19 cellular contexts compared by ENCODE assay signal in the genomic region with DNA sequence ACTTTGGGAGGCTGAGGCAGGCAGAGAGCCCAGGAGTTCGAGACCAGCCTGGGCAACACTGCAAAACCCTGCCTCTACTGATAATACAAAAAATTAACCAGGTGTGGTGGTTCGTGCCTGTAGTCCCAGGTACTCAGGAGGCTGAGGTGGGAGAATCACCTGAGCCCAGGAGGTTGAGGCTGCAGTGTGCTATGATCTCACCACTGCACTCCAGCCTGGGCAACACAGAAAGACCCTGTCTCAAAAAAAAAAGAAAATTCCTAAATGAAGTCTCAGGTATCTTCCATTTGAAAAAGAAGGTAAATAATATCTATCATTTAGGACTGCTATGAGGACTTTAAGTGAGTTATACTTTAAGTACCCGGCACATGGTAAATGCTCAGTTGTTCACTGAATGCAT. TPM values are rescaled to one million over a fixed set of nuclear protein-coding genes. Genes with fewer than 3 reads are reported as not detected.
DNase-seq lines count a peak whose midpoint lies in the region; ATAC-seq and TF ChIP-seq lines count a peak whose summit lies in the region.
"Had no signal": no experiment of that assay in that cellular context is flagged by ENCODE, and none has a peak within 500 bp of the region (broad histone marks: within the 10 kb centered on the region; RNA-seq: fewer than 3 reads in every experiment).

No MANE protein-coding gene starts in this region.

- H3K36me3 ChIP-seq in SK-N-SH (replicated peaks in 1 of 2; ENCODE audit: control insufficient read depth in 1 of 2, insufficient read depth in 2 of 2, low read length in 1 of 2): peaks cover 0 to 13% of the 10 kb centered on the region in 2 experiments
- H3K36me3 ChIP-seq in PC-9 (ENCODE audit: low read depth): no peaks in the 10 kb centered on the region
- H3K36me3 ChIP-seq in iPS-18a (ENCODE audit: control insufficient read depth, low read depth, low read length): no peaks in the 10 kb centered on the region
- H3K36me3 ChIP-seq: Peyer's patch had no signal

- BruUV-seq in PC-9 (replicated peaks; lab: Mats Ljungman, UMichigan): no TSS peak

- H3K4me1 ChIP-seq in SK-N-SH (ENCODE audit: control insufficient read depth in 1 of 2, insufficient read depth in 2 of 2, low read depth in 1 of 2, low read length in 1 of 2) (peaks cover 0 to 3% of the 10 kb centered on the region in 2 experiments; a peak in 2 of 4 replicates), PC-9 (replicated peaks; ENCODE audit: insufficient read depth) (peaks cover 20% of the 10 kb centered on the region), iPS-18a (ENCODE audit: control insufficient read depth, low read depth, low read length) (peaks cover 7% of the 10 kb centered on the region)

- H3K9ac ChIP-seq in SK-N-SH (peak overlapping the region; percentile 98; the same call in 1 of the 2 replicates), iPS-18a (ENCODE audit: low read length) (no peak overlapping the region)

- no peaks in the 10 kb centered on the region for H3K27me3 ChIP-seq in SK-N-SH (ENCODE audit: insufficient read depth)
- H3K27me3 ChIP-seq in PC-9 (ENCODE audit: insufficient read depth, low read depth): no peaks in the 10 kb centered on the region
- no peaks in the 10 kb centered on the region for H3K27me3 ChIP-seq in iPS-18a (ENCODE audit: control insufficient read depth, insufficient read depth, low read length)
- H3K27me3 ChIP-seq: body of pancreas, Peyer's patch had no signal

- TF ChIP-seq RAD21 in SK-N-SH (IDR thresholded peaks at IDR 0.05; ENCODE audit: low read length): no peak

- ATAC-seq in SK-N-SH treated with all-trans-retinoic acid at 6 μM for 48 hours (no peak), HG02973 (IDR thresholded peaks at IDR 0.05; ENCODE audit: unreplicated experiment) (no peak), GM18909 (IDR thresholded peaks at IDR 0.05; ENCODE audit: poor library complexity, unreplicated experiment) (no peak)
- ATAC-seq: activated naive CD4-positive, alpha-beta T cell treated with anti-CD3 and anti-CD28 coated beads, Interleukin-2, amount 50 U/mL, for 72 hours; body of pancreas; esophagus mucosa had no signal

- no peak for TF ChIP-seq CTCF in SK-N-SH (IDR thresholded peaks at IDR 0.05)
- no peak for TF ChIP-seq CTCF in PC-9 (conservative IDR thresholded peaks at IDR 0.05)

- CTCF ChIA-PET in SK-N-SH (lab: Yijun Ruan, JAX) (interaction anchor here (0.7 kb wide), 1 partner anchor 31 kb away, joined by 3 read pairs; no protein-coding TSS in a partner anchor), PC-9 (lab: Charles Lee) (no interaction called here)

- H3K79me2 ChIP-seq in SK-N-SH (ENCODE audit: insufficient read depth) (peaks cover 85% of the 10 kb centered on the region), PC-9 (ENCODE audit: low read depth) (peaks cover 83% of the 10 kb centered on the region)

- intact Hi-C loops in PC-9 (cut with micrococcal nuclease; ENCODE audit: unreplicated experiment): no loop called here

- H3F3A ChIP-seq in SK-N-SH (replicated peaks; ENCODE audit: insufficient read depth) (peaks cover 31% of the 10 kb centered on the region), PC-9 (ENCODE audit: insufficient read depth, low read depth) (peaks cover 25% of the 10 kb centered on the region)

- 80% methylated on average over 3 of the region's 3 CpGs for WGBS in SK-N-SH (ENCODE audit: low lambda C conversion rate)

- H3K4me3 ChIP-seq in SK-N-SH (ENCODE audit: low read depth in 2 of 2, low read length in 1 of 2) (no peak overlapping the region), PC-9 (no peak overlapping the region), iPS-18a (ENCODE audit: low read length) (peak overlapping the region; percentile 80)
- H3K4me3 ChIP-seq: body of pancreas had no signal

- no peak overlapping the region for H2AFZ ChIP-seq in SK-N-SH (ENCODE audit: low read depth)
- no peak overlapping the region for H2AFZ ChIP-seq in PC-9

- H3K9me3 ChIP-seq in SK-N-SH: no peaks in the 10 kb centered on the region
- no peaks in the 10 kb centered on the region for H3K9me3 ChIP-seq in PC-9 (ENCODE audit: insufficient read depth, low read depth)
- no peaks in the 10 kb centered on the region for H3K9me3 ChIP-seq in iPS-18a (ENCODE audit: control insufficient read depth, low read depth, low read length)
- H3K9me3 ChIP-seq: body of pancreas, Peyer's patch had no signal

- no peaks in the 10 kb centered on the region for H3K9me2 ChIP-seq in SK-N-SH
- H3K9me2 ChIP-seq in PC-9 (ENCODE audit: insufficient read depth): no peaks in the 10 kb centered on the region

- DNase-seq in SK-N-SH: no peak
- DNase-seq in PC-9: no peak
- no peak for DNase-seq in G401 (ENCODE audit: low spot score)
- DNase-seq in activated naive CD4-positive, alpha-beta T cell treated with Interleukin-2 at 50 U/mL for 16 hours: no peak
- DNase-seq: activated CD4-positive, alpha-beta memory T cell treated with anti-CD3 and anti-CD28 coated beads for 36 hours; activated T-cell treated with anti-CD3 and anti-CD28 coated beads, Interleukin-2, amount 50 U/mL, for 24 hours; body of pancreas; dermis blood vessel endothelial cell; IMR-90; NCI-H2107; NCI-H526 treated with DMSO at 0.1 percent for 48 hours; Peyer's patch had no signal

- POLR2A ChIA-PET in SK-N-SH (lab: Yijun Ruan, JAX): no interaction called here
- POLR2A ChIA-PET in PC-9 (lab: Charles Lee; ENCODE audit: unreplicated experiment): no interaction called here

- TF ChIP-seq EP300 in SK-N-SH (IDR thresholded peaks at IDR 0.05; ENCODE audit: borderline replicate concordance in 1 of 2, low read depth in 1 of 2, low read length in 1 of 2): no peak

- no peak overlapping the region for H3K27ac ChIP-seq in SK-N-SH (ENCODE audit: low read depth in 2 of 2, low read length in 1 of 2)
- H3K27ac ChIP-seq in PC-9: no peak overlapping the region
- H3K27ac ChIP-seq in iPS-18a (ENCODE audit: low read length): no peak overlapping the region
- H3K27ac ChIP-seq: 22Rv1 had no signal

- peak overlapping the region; percentile 97; the same call in 1 of the 2 replicates for H3K4me2 ChIP-seq in SK-N-SH
- H3K4me2 ChIP-seq in PC-9: peak overlapping the region; percentile 97; the same call in 1 of the 2 replicates

- in situ Hi-C loops in G401 (cut with HindIII; ENCODE audit: low sequenced_read_pairs): no loop called here

- peaks cover 67% of the 10 kb centered on the region for H4K20me1 ChIP-seq in SK-N-SH (ENCODE audit: insufficient read depth)
- peaks cover 59% of the 10 kb centered on the region for H4K20me1 ChIP-seq in PC-9 (ENCODE audit: insufficient read depth)

TF ChIP-seq in SK-N-SH, 30 proteins besides CTCF, POLR2A, EP300 and RAD21 (continues in another document):
- TF ChIP-seq TAF1 (IDR thresholded peaks at IDR 0.05; ENCODE audit: borderline replicate concordance, low read depth, low read length) (no peak), FOXM1 (IDR thresholded peaks at IDR 0.05; ENCODE audit: low read depth) (no peak), MEF2A (IDR thresholded peaks at IDR 0.05; ENCODE audit: borderline replicate concordance, low read depth) (no peak), CHD2 (IDR thresholded peaks at IDR 0.05; ENCODE audit: low read length, partially characterized antibody) (no peak), SMC3 (IDR thresholded peaks at IDR 0.05; ENCODE audit: low read depth, low read length) (no peak), RFX5 (IDR thresholded peaks at IDR 0.05; ENCODE audit: low read length) (no peak), GABPA (IDR thresholded peaks at IDR 0.05; ENCODE audit: low read depth) (no peak), NRF1 (IDR thresholded peaks at IDR 0.05; ENCODE audit: low read depth, low read length) (no peak), YY1 (IDR thresholded peaks at IDR 0.05; ENCODE audit: low read depth) (no peak), RCOR1 (IDR thresholded peaks at IDR 0.05; ENCODE audit: low read length) (no peak), ELF1 (IDR thresholded peaks at IDR 0.05) (no peak)

TF ChIP-seq in SK-N-SH treated with all-trans-retinoic acid at 6 μM for 48 hours, 23 proteins besides CTCF, POLR2A, EP300 and RAD21:
- no peak for TF ChIP-seq ZNF8 (CRISPR knock-in tag; IDR thresholded peaks at IDR 0.05)

RNA-seq across cellular contexts. Expression of a gene that starts 2.9 kb away (rescaled TPM):
- polyA plus RNA-seq in SK-N-SH (2012; rRNA removed): 16.2 and 16.5 TPM in 2 replicates
- polyA plus RNA-seq in SK-N-SH (2012; cell fraction: cytosol; rRNA removed): 20.1 and 22.7 TPM in 2 replicates
- 13.1 and 21.8 TPM in 2 replicates for polyA plus RNA-seq in SK-N-SH (2012; cell fraction: nucleus; rRNA removed)
- 88.1 and 130 TPM in 2 replicates for total RNA-seq in PC-9 (2021)
- total RNA-seq in G401 (2014; rRNA removed; shearing (Covaris generic)): 44.6 and 63.4 TPM in 2 replicates

RNA-seq across cellular contexts. Expression of a gene that starts 24.2 kb away (rescaled TPM):
- 86.3 and 90.4 TPM in 2 replicates for polyA plus RNA-seq in SK-N-SH (2012; rRNA removed)
- 33.8 and 48.6 TPM in 2 replicates for polyA plus RNA-seq in SK-N-SH (2012; cell fraction: cytosol; rRNA removed)
- 229 and 256 TPM in 2 replicates for polyA plus RNA-seq in SK-N-SH (2012; cell fraction: nucleus; rRNA removed)
- total RNA-seq in PC-9 (2021): 60.2 and 63.2 TPM in 2 replicates
- total RNA-seq in G401 (2014; rRNA removed; shearing (Covaris generic)): 142 and 168 TPM in 2 replicates
